12 cellular contexts compared by ENCODE assay signal in genomic region chr6:37174196-37174514, GRCh38. TPM values are rescaled to one million over a fixed set of nuclear protein-coding genes. Genes with fewer than 3 reads are reported as not detected.
A peak's percentile ranks its signal among the peaks of the same experiment; 100 is the strongest.
DNase-seq lines count a peak whose midpoint lies in the region; ATAC-seq and TF ChIP-seq lines count a peak whose summit lies in the region.
"Had no signal": no experiment of that assay in that cellular context is flagged by ENCODE, and none has a peak within 500 bp of the region (broad histone marks: within the 10 kb centered on the region; RNA-seq: fewer than 3 reads in every experiment).

No MANE protein-coding gene starts in this region.

- peaks cover 48% of the 10 kb centered on the region for H3K36me3 ChIP-seq in CD8-positive, alpha-beta memory T cell (ENCODE audit: insufficient read depth, low read length)
- H3K36me3 ChIP-seq in PC-9 (ENCODE audit: low read depth) (peaks cover 43% of the 10 kb centered on the region), duodenal mucosa (ENCODE audit: control insufficient read depth in 1 of 2, insufficient read depth in 2 of 2, low read length in 2 of 2) (peaks cover 20 to 29% of the 10 kb centered on the region in 2 donors), gastrocnemius medialis (peaks cover 0 to 33% of the 10 kb centered on the region in 2 donors)

- peak overlapping the region; percentile 89 for H3K27ac ChIP-seq in CD8-positive, alpha-beta memory T cell (ENCODE audit: low read depth, low read length)
- no peak overlapping the region for H3K27ac ChIP-seq in PC-9
- no peak overlapping the region for H3K27ac ChIP-seq in duodenal mucosa (ENCODE audit: low read depth, low read length)
- peak overlapping the region; percentile 36 to 95 (median 92) for H3K27ac ChIP-seq in gastrocnemius medialis
- H3K27ac ChIP-seq: prostate gland had no signal

- H4K20me1 ChIP-seq in PC-9 (ENCODE audit: insufficient read depth), result peaks cover 31% of the 10 kb centered on the region

- no peaks in the 10 kb centered on the region for H3K27me3 ChIP-seq in CD8-positive, alpha-beta memory T cell (ENCODE audit: insufficient read depth, low read length, poor library complexity, severe bottlenecking)
- H3K27me3 ChIP-seq in PC-9 (ENCODE audit: insufficient read depth, low read depth) (no peaks in the 10 kb centered on the region), duodenal mucosa (ENCODE audit: control insufficient read depth in 1 of 2, insufficient read depth in 2 of 2, low read length in 2 of 2) (no peaks in the 10 kb centered on the region), gastrocnemius medialis (no peaks in the 10 kb centered on the region)

- no peak for TF ChIP-seq CTCF in PC-9 (conservative IDR thresholded peaks at IDR 0.05)
- no peak for TF ChIP-seq CTCF in gastrocnemius medialis (IDR thresholded peaks at IDR 0.05 in 4 of 5, conservative IDR thresholded peaks at IDR 0.05 in 1 of 5)

- in situ Hi-C loops in gastrocnemius medialis (cut with MboI; ENCODE audit: low sequenced_read_pairs in 4 of 4), result loop anchor here in 3 of 4 donors (5.0 kb wide), 2 partner anchors 42 to 122 kb away; no protein-coding TSS in a partner anchor

- no peaks in the 10 kb centered on the region for H3K9me2 ChIP-seq in PC-9 (ENCODE audit: insufficient read depth)

- H3K4me2 ChIP-seq in PC-9, result peak overlapping the region; percentile 91

- no peak for DNase-seq in CD8-positive, alpha-beta memory T cell
- DNase-seq in PC-9 (no peak), gastrocnemius medialis (no peak), 8988T (no peak)
- DNase-seq in stimulated activated CD4-positive, alpha-beta T cell treated with anti-CD3 and anti-CD28 coated beads, Interleukin-1b, Interleukin-23, amount 100 ng/mL, for 48 hours, result no peak
- DNase-seq: hypothalamus, Karpas-422, mesendoderm, NCI-H2081 treated with DMSO at 0.1 percent for 48 hours had no signal

- ATAC-seq in gastrocnemius medialis, result no peak
- no peak for ATAC-seq in GM21529 (IDR thresholded peaks at IDR 0.05; ENCODE audit: unreplicated experiment)

- H3K36me3 Mint-ChIP-seq in CD8-positive, alpha-beta memory T cell, result peaks cover 43 to 63% (median 51%) of the 10 kb centered on the region in 3 donors

- BruUV-seq in PC-9 (replicated peaks; lab: Mats Ljungman, UMichigan), result no TSS peak

- no peaks in the 10 kb centered on the region for H3K9me3 ChIP-seq in CD8-positive, alpha-beta memory T cell (ENCODE audit: low read length)
- H3K9me3 ChIP-seq in PC-9 (ENCODE audit: insufficient read depth, low read depth) (no peaks in the 10 kb centered on the region), duodenal mucosa (ENCODE audit: control insufficient read depth in 1 of 2, low read length in 2 of 2) (no peaks in the 10 kb centered on the region), gastrocnemius medialis (no peaks in the 10 kb centered on the region)
- H3K9me3 ChIP-seq: prostate gland had no signal

- POLR2A ChIA-PET in CD8-positive, alpha-beta memory T cell (lab: Charles Lee), result interaction anchor here (1.0 to 3.8 kb wide), 4 partner anchors 8 to 299 kb away, joined by 4 to 38 read pairs (median 6); partner anchors contain the start of gene PPIL1
- POLR2A ChIA-PET in PC-9 (lab: Charles Lee; ENCODE audit: unreplicated experiment), result no interaction called here

- peak overlapping the region; percentile 90 to 99 (median 94) for H3K4me3 Mint-ChIP-seq in CD8-positive, alpha-beta memory T cell

- CTCF ChIA-PET in CD8-positive, alpha-beta memory T cell (lab: Charles Lee), result interaction anchor here (2.7 to 16.9 kb wide), 5 partner anchors 13 to 150 kb away, joined by 11 to 461 read pairs (median 216); no protein-coding TSS in a partner anchor
- CTCF ChIA-PET in PC-9 (lab: Charles Lee), result no interaction called here

- H3K27me3 Mint-ChIP-seq in CD8-positive, alpha-beta memory T cell, result peaks cover 0 to 3% of the 10 kb centered on the region in 2 donors

- peak overlapping the region; percentile 68 for H3K4me3 ChIP-seq in CD8-positive, alpha-beta memory T cell (ENCODE audit: low read length)
- H3K4me3 ChIP-seq in PC-9 (no peak overlapping the region), duodenal mucosa (ENCODE audit: low read depth in 1 of 2, low read length in 2 of 2) (peak overlapping the region; percentile 18 to 90), gastrocnemius medialis (no peak overlapping the region)
- H3K4me3 ChIP-seq: prostate gland had no signal

- intact Hi-C loops in PC-9 (cut with micrococcal nuclease; ENCODE audit: unreplicated experiment), result no loop called here
- intact Hi-C loops in gastrocnemius medialis (cut with DNase I; ENCODE audit: low total_unique reads), result loop anchor here (5.0 kb wide), 1 partner anchor 287 kb away; the partner anchor contains the start of gene C6orf89

- H3K9me3 Mint-ChIP-seq in CD8-positive, alpha-beta memory T cell, result peaks cover 0 to 2% (median 0%) of the 10 kb centered on the region in 5 donors

- peaks cover 60 to 65% (median 63%) of the 10 kb centered on the region in 3 donors for H3K4me1 Mint-ChIP-seq in CD8-positive, alpha-beta memory T cell

- H2AFZ ChIP-seq in PC-9, result no peak overlapping the region

- H3F3A ChIP-seq in PC-9 (ENCODE audit: insufficient read depth, low read depth), result peaks cover 66% of the 10 kb centered on the region

- TF ChIP-seq POLR2A in gastrocnemius medialis (IDR thresholded peaks at IDR 0.05), result no peak

- peak overlapping the region in 1 of 2 donors; percentile 86 for H3K9ac ChIP-seq in duodenal mucosa (ENCODE audit: low read depth in 1 of 2, low read length in 2 of 2)

- H3K4me1 ChIP-seq in CD8-positive, alpha-beta memory T cell (ENCODE audit: insufficient read depth, low read length), result peaks cover 52% of the 10 kb centered on the region
- peaks cover 17% of the 10 kb centered on the region for H3K4me1 ChIP-seq in PC-9 (replicated peaks; ENCODE audit: insufficient read depth)
- peaks cover 35 to 46% of the 10 kb centered on the region in 2 donors for H3K4me1 ChIP-seq in duodenal mucosa (ENCODE audit: control insufficient read depth in 1 of 2, insufficient read depth in 2 of 2, low read length in 2 of 2)
- H3K4me1 ChIP-seq in gastrocnemius medialis, result peaks cover 13 to 20% of the 10 kb centered on the region in 2 donors

- H3K79me2 ChIP-seq in PC-9 (ENCODE audit: low read depth), result peaks cover 40% of the 10 kb centered on the region

- peak overlapping the region; percentile 82 to 98 (median 93) for H3K27ac Mint-ChIP-seq in CD8-positive, alpha-beta memory T cell

RNA-seq across cellular contexts. Expression of gene PIM1, which starts 4.2 kb away (rescaled TPM):
- 10 to 100 TPM; 93.7 to 99.1 TPM for total RNA-seq in CD8-positive, alpha-beta memory T cell
- 253 TPM for polyA plus RNA-seq in CD8-positive, alpha-beta memory T cell
- total RNA-seq in PC-9 (2021), result 51.0 and 60.3 TPM in 2 replicates
- total RNA-seq in gastrocnemius medialis, result 10 to 100 TPM in 2 of 4 donors, 1 to 10 TPM in 2; 5.0 to 23.0 (median 13.0) TPM

Comparison
In these comparisons a context has a peak if more than half of its experiments do, and no peak if none do; other contexts are left out.
1. H3K27ac ChIP-seq: peak in CD8-positive, alpha-beta memory T cell (single experiment) and gastrocnemius medialis (4 of 4); none in PC-9 (single experiment) and duodenal mucosa (single experiment).
2. H3K4me3 ChIP-seq: peak in CD8-positive, alpha-beta memory T cell (single experiment) and duodenal mucosa (2 of 2); none in PC-9 (single experiment) and gastrocnemius medialis (0 of 4).